ENCODE assay signal across 27 cellular contexts in genomic region chr10:75507469-75507868, GRCh38.
"Had no signal": no experiment of that assay in that cellular context is flagged by ENCODE, and none has a peak within 500 bp of the region (broad histone marks: within the 10 kb centered on the region; RNA-seq: fewer than 3 reads in every experiment).

No MANE protein-coding gene starts in this region.

- H3K4me3 ChIP-seq: breast epithelium, esophagus squamous epithelium, lower lobe of right lung, vagina had no signal

- H3K9me3 ChIP-seq: breast epithelium, esophagus squamous epithelium, lower lobe of right lung, vagina had no signal

- DNase-seq: activated CD4-positive, alpha-beta T cell treated with anti-CD3 and anti-CD28 coated beads for 48 hours; activated CD8-positive, alpha-beta T cell treated with anti-CD3 and anti-CD28 coated beads for 36 hours; activated naive CD4-positive, alpha-beta T cell treated with Interleukin-2 at 50 U/mL for 16 hours; activated naive CD8-positive, alpha-beta T cell treated with anti-CD3 and anti-CD28 coated beads, Interleukin-2, amount 10 ng/mL, durations not matched to agents 7 days and 5 days; activated T-cell treated with anti-CD3 and anti-CD28 coated beads, Interleukin-2, amount 50 U/mL, for 24 hours; anterior cingulate cortex; cerebellar nuclear complex; cortex of kidney; effector CD4-positive, alpha-beta T cell; esophagus squamous epithelium; foreskin fibroblast; glutamatergic neuron; hippocampal formation; left cardiac atrium; lower lobe of right lung; posterior cingulate gyrus; stimulated activated CD4-positive, alpha-beta T cell treated with anti-CD3 and anti-CD28 coated beads, Interleukin-1b, Interleukin-23, amount 100 ng/mL, for 48 hours; stimulated activated CD8-positive, alpha-beta memory T cell treated with anti-CD3 and anti-CD28 coated beads, Interleukin-4, amount 100 ng/mL, for 48 hours; stimulated activated naive CD8-positive, alpha-beta T cell treated with anti-CD3 and anti-CD28 coated beads, Interleukin-15, Interleukin-2, amounts not matched to agents 100 U/mL and 50 U/mL, for 24 hours; substantia nigra; SW 1271; trophoblast cell had no signal

- FAIRE-seq: islet of Langerhans, TTC549 had no signal

- ATAC-seq: activated CD8-positive, alpha-beta T cell treated with anti-CD3 and anti-CD28 coated beads for 36 hours; lower lobe of right lung; stimulated activated naive CD8-positive, alpha-beta T cell treated with anti-CD3 and anti-CD28 coated beads, Interleukin-15, Interleukin-2, amounts not matched to agents 100 U/mL and 50 U/mL, for 24 hours; WTC11 had no signal

- H3K36me3 ChIP-seq: breast epithelium, esophagus squamous epithelium, lower lobe of right lung, vagina had no signal

- H3K27me3 ChIP-seq: breast epithelium, vagina had no signal

- H3K4me1 ChIP-seq: breast epithelium had no signal

- H3K27ac ChIP-seq: breast epithelium, lower lobe of right lung had no signal
